1 cellular context compared by ENCODE assay signal in genomic region chr19:37931941-37932655, GRCh38.
TF ChIP-seq lines count a peak whose summit lies in the region.

No MANE protein-coding gene starts in this region.

TF ChIP-seq in HepG2, 621 proteins besides CTCF, POLR2A, EP300 and RAD21 (continued from another document and continues in another):
- TF ChIP-seq BATF2 (CRISPR knock-in tag; IDR thresholded peaks at IDR 0.05) (no peak), CHD2 (IDR thresholded peaks at IDR 0.05; ENCODE audit: low read depth, low read length) (no peak), CREBL2 (CRISPR knock-in tag; IDR thresholded peaks at IDR 0.05; ENCODE audit: borderline replicate concordance) (no peak), SP140L (CRISPR knock-in tag; IDR thresholded peaks at IDR 0.05; ENCODE audit: borderline replicate concordance) (no peak), GZF1 (CRISPR knock-in tag; IDR thresholded peaks at IDR 0.05) (no peak; the same call in 1 of the 2 replicates), JUNB (CRISPR knock-in tag; IDR thresholded peaks at IDR 0.05; ENCODE audit: borderline replicate concordance) (no peak), TP53 (CRISPR knock-in tag; conservative IDR thresholded peaks at IDR 0.05) (no peak), SMARCE1 (IDR thresholded peaks at IDR 0.05; ENCODE audit: borderline replicate concordance) (no peak), ELF1 (CRISPR knock-in tag; IDR thresholded peaks at IDR 0.05) (peak; percentile 99), HNRNPH1 (optimal IDR thresholded peaks at IDR 0.05; ENCODE audit: low read depth, low read length) (no peak), TARDBP (CRISPR knock-in tag; IDR thresholded peaks at IDR 0.05) (peak; percentile 45; the same call in 1 of the 2 replicates), GABPB1 (CRISPR knock-in tag; IDR thresholded peaks at IDR 0.05) (peak; percentile 71; the same call in 1 of the 2 replicates), MNT (IDR thresholded peaks at IDR 0.05) (no peak), MED1 (CRISPR knock-in tag; IDR thresholded peaks at IDR 0.05) (peak; percentile 47), SCMH1 (CRISPR knock-in tag; IDR thresholded peaks at IDR 0.05; ENCODE audit: borderline replicate concordance) (no peak), PATZ1 (CRISPR knock-in tag; IDR thresholded peaks at IDR 0.05) (peak; percentile 80), TRIM22 (IDR thresholded peaks at IDR 0.05) (no peak), ZNF724P (CRISPR knock-in tag; IDR thresholded peaks at IDR 0.05; ENCODE audit: borderline replicate concordance) (no peak), SIN3A (IDR thresholded peaks at IDR 0.05; ENCODE audit: borderline replicate concordance, low read depth, low read length) (no peak), ZNF296 (CRISPR knock-in tag; conservative IDR thresholded peaks at IDR 0.05) (peak; percentile 73; the same call in 1 of the 2 replicates), ZNF329 (CRISPR knock-in tag; IDR thresholded peaks at IDR 0.05; ENCODE audit: low read depth) (no peak), NKX3-1 (CRISPR knock-in tag; IDR thresholded peaks at IDR 0.05) (no peak), ZNF800 (CRISPR knock-in tag; IDR thresholded peaks at IDR 0.05) (no peak), ZNF792 (CRISPR knock-in tag; IDR thresholded peaks at IDR 0.05) (no peak), HDAC6 (IDR thresholded peaks at IDR 0.05; ENCODE audit: low read depth, low read length) (no peak), ZNF513 (CRISPR knock-in tag; conservative IDR thresholded peaks at IDR 0.05) (no peak), RELA (CRISPR knock-in tag; IDR thresholded peaks at IDR 0.05) (no peak), ZBTB37 (CRISPR knock-in tag; IDR thresholded peaks at IDR 0.05) (peak; percentile 47; the same call in 1 of the 2 replicates), ZBTB26 (CRISPR knock-in tag; IDR thresholded peaks at IDR 0.05; ENCODE audit: borderline replicate concordance) (no peak), ZBTB1 (CRISPR knock-in tag; IDR thresholded peaks at IDR 0.05; ENCODE audit: borderline replicate concordance) (no peak), FOXA3 (CRISPR knock-in tag; IDR thresholded peaks at IDR 0.05) (peak; percentile 40; the same call in 1 of the 2 replicates), KDM4B (CRISPR knock-in tag; IDR thresholded peaks at IDR 0.05) (no peak; the same call in 1 of the 2 replicates), STAT5B (CRISPR knock-in tag; IDR thresholded peaks at IDR 0.05) (no peak), ZNF44 (CRISPR knock-in tag; IDR thresholded peaks at IDR 0.05) (no peak), ZNF441 (CRISPR knock-in tag; IDR thresholded peaks at IDR 0.05; ENCODE audit: borderline replicate concordance) (peak; percentile 19; the same call in 1 of the 2 replicates), TFDP2 (CRISPR knock-in tag; IDR thresholded peaks at IDR 0.05) (peak; percentile 42; the same call in 1 of the 2 replicates), ZC3H4 (CRISPR knock-in tag; IDR thresholded peaks at IDR 0.05; ENCODE audit: borderline replicate concordance) (no peak), KMT2A (CRISPR knock-in tag; IDR thresholded peaks at IDR 0.05) (0 out of 2 replicates have a peak, but pooled peaks have one; percentile 48), ZC3H13 (CRISPR knock-in tag; IDR thresholded peaks at IDR 0.05) (no peak), ZSCAN20 (CRISPR knock-in tag; IDR thresholded peaks at IDR 0.05; ENCODE audit: borderline replicate concordance) (no peak), SMC3 (IDR thresholded peaks at IDR 0.05; ENCODE audit: low read length) (no peak), ZFP36L1 (CRISPR knock-in tag; IDR thresholded peaks at IDR 0.05) (0 out of 2 replicates have a peak, but pooled peaks have one; percentile 55), ZBTB2 (CRISPR knock-in tag; IDR thresholded peaks at IDR 0.05; ENCODE audit: low read depth) (no peak), SAP130 (CRISPR knock-in tag; IDR thresholded peaks at IDR 0.05; ENCODE audit: low read depth) (peak; percentile 87), ZNF34 (CRISPR knock-in tag; IDR thresholded peaks at IDR 0.05; ENCODE audit: borderline replicate concordance) (no peak), ARID3A (IDR thresholded peaks at IDR 0.05; ENCODE audit: low read depth, low read length) (no peak), REXO4 (CRISPR knock-in tag; IDR thresholded peaks at IDR 0.05; ENCODE audit: borderline replicate concordance) (no peak), ZFX (CRISPR knock-in tag; IDR thresholded peaks at IDR 0.05; ENCODE audit: low read depth) (peak; percentile 64)
